Comparison of ENCODE assay signal across 35 cellular contexts in genomic region chr3:16784958-16785357, GRCh38.
"Had no signal": no experiment of that assay in that cellular context is flagged by ENCODE, and none has a peak within 500 bp of the region (broad histone marks: within the 10 kb centered on the region; RNA-seq: fewer than 3 reads in every experiment).

No MANE protein-coding gene starts in this region.

- H3K4me3 ChIP-seq: MG63 had no signal

- H3K36me3 ChIP-seq: MG63 had no signal

- H3K9me3 ChIP-seq: MG63 had no signal

- DNase-seq: Karpas-422, Kasumi-1, MG63, MM.1S, MV-4-11, NCI-H1048, NCI-H1092, NCI-H1092 treated with DMSO at 0.1 percent for 48 hours, NCI-H1105, NCI-H1105 treated with DMSO at 0.1 percent for 48 hours, NCI-H1417, NCI-H1417 treated with DMSO at 0.1 percent for 48 hours, NCI-H1436, NCI-H1436 treated with DMSO at 0.1 percent for 48 hours, NCI-H146, NCI-H1694, NCI-H1694 treated with DMSO at 0.1 percent for 48 hours, NCI-H187, NCI-H187 treated with DMSO at 0.1 percent for 48 hours, NCI-H1930, NCI-H2029, NCI-H2029 treated with DMSO at 0.1 percent for 48 hours, NCI-H2081, NCI-H2081 treated with DMSO at 0.1 percent for 48 hours, NCI-H2107, NCI-H2171, NCI-H2171 treated with DMSO at 0.1 percent for 48 hours, NCI-H2227 treated with DMSO at 0.1 percent for 48 hours, NCI-H226, NCI-H345, NCI-H446, NCI-H446 treated with DMSO at 0.1 percent for 48 hours, NCI-H510A, NCI-H510A treated with DMSO at 0.1 percent for 48 hours, NCI-H524 had no signal

- H3K27me3 ChIP-seq: MG63 had no signal
